13 cellular contexts compared by ENCODE assay signal in genomic region chr5:160450164-160450932, GRCh38. TPM values are rescaled to one million over a fixed set of nuclear protein-coding genes. Genes with fewer than 3 reads are reported as not detected.
DNase-seq lines count a peak whose midpoint lies in the region; ATAC-seq, FAIRE-seq and TF ChIP-seq lines count a peak whose summit lies in the region.
"Had no signal": no experiment of that assay in that cellular context is flagged by ENCODE, and none has a peak within 500 bp of the region (broad histone marks: within the 10 kb centered on the region; RNA-seq: fewer than 3 reads in every experiment).

No MANE protein-coding gene starts in this region.

- no peak overlapping the region for H3K4me3 Mint-ChIP-seq in activated CD4-positive, alpha-beta T cell treated with anti-CD3 and anti-CD28 coated beads, Interleukin-2, amount 10 ng/mL, durations not matched to agents 7 days and 5 days
- H3K4me3 Mint-ChIP-seq: CD14-positive monocyte had no signal

- peak overlapping the region; percentile 50 for H2AFZ ChIP-seq in endothelial cell of umbilical vein (ENCODE audit: low read depth, low read length)

- CTCF ChIA-PET in endothelial cell of umbilical vein (lab: Charles Lee), result interaction anchor here (0.6 to 1.0 kb wide), 3 partner anchors 10 to 13 kb away, joined by 3 read pairs; no protein-coding TSS in a partner anchor
- CTCF ChIA-PET in activated CD4-positive, alpha-beta T cell treated with anti-CD3 and anti-CD28 coated beads, Interleukin-2, amount 10 ng/mL, durations not matched to agents 7 days and 5 days (lab: Charles Lee), result no interaction called here

- no peaks in the 10 kb centered on the region for H3K9me3 ChIP-seq in endothelial cell of umbilical vein (replicated peaks; ENCODE audit: control insufficient read depth, insufficient read depth, low read length)
- H3K9me3 ChIP-seq: stomach had no signal

- FAIRE-seq in endothelial cell of umbilical vein (lab: Jason Lieb, UNC), result peak; percentile 87

- BruUV-seq in endothelial cell of umbilical vein (replicated peaks; lab: Mats Ljungman, UMichigan), result no TSS peak

- peak overlapping the region; percentile 61 for H3K4me2 ChIP-seq in endothelial cell of umbilical vein (ENCODE audit: insufficient read depth, low read length)

- peaks cover 4% of the 10 kb centered on the region for H3K27me3 Mint-ChIP-seq in activated CD4-positive, alpha-beta T cell treated with anti-CD3 and anti-CD28 coated beads, Interleukin-2, amount 10 ng/mL, durations not matched to agents 7 days and 5 days

- ATAC-seq in GM18858 (IDR thresholded peaks at IDR 0.05; ENCODE audit: unreplicated experiment) (peak; percentile 55), GM21526 (IDR thresholded peaks at IDR 0.05; ENCODE audit: low FRiP score, unreplicated experiment) (peak; percentile 69), HG03135 (IDR thresholded peaks at IDR 0.05; ENCODE audit: unreplicated experiment) (peak; percentile 62), GM18520 (IDR thresholded peaks at IDR 0.05; ENCODE audit: unreplicated experiment) (no peak), HG03097 (IDR thresholded peaks at IDR 0.05; ENCODE audit: low FRiP score, unreplicated experiment) (no peak)

- H3K27ac ChIP-seq in endothelial cell of umbilical vein (ENCODE audit: insufficient read depth, low read depth, low read length), result peak overlapping the region; percentile 97
- H3K27ac ChIP-seq: cardiac muscle cell, stomach had no signal

- dilution Hi-C loops in endothelial cell of umbilical vein (cut with MboI; ENCODE audit: extremely low pct_ligation_motif_present, low sequenced_read_pairs), result no loop called here

- intact Hi-C loops in endothelial cell of umbilical vein (cut with micrococcal nuclease), result loop anchor here (1.0 to 2.0 kb wide), 4 partner anchors 11 to 30 kb away; partner anchors contain the start of gene PTTG1

- H4K20me1 ChIP-seq in endothelial cell of umbilical vein (replicated peaks; ENCODE audit: control insufficient read depth, extremely low read depth, insufficient read depth, low read length), result no peaks in the 10 kb centered on the region

- TF ChIP-seq POLR2A in endothelial cell of umbilical vein (IDR thresholded peaks at IDR 0.05; ENCODE audit: low read depth, low read length), result no peak

- H3K27ac Mint-ChIP-seq in activated CD4-positive, alpha-beta T cell treated with anti-CD3 and anti-CD28 coated beads, Interleukin-2, amount 10 ng/mL, durations not matched to agents 7 days and 5 days, result no peak overlapping the region
- H3K27ac Mint-ChIP-seq: CD14-positive monocyte had no signal

- POLR2A ChIA-PET in endothelial cell of umbilical vein (lab: Charles Lee), result no interaction called here
- POLR2A ChIA-PET in activated CD4-positive, alpha-beta T cell treated with anti-CD3 and anti-CD28 coated beads, Interleukin-2, amount 10 ng/mL, durations not matched to agents 7 days and 5 days (lab: Charles Lee), result no interaction called here

- no peaks in the 10 kb centered on the region for H3K9me1 ChIP-seq in endothelial cell of umbilical vein (replicated peaks; ENCODE audit: control insufficient read depth, extremely low read depth, insufficient read depth, low read length)

- no peak overlapping the region for H3K4me3 ChIP-seq in endothelial cell of umbilical vein (replicated peaks in 1 of 3; ENCODE audit: insufficient read depth in 1 of 3, low read depth in 1 of 3, low read length in 3 of 3)
- H3K4me3 ChIP-seq: cardiac muscle cell, stomach had no signal

- no peaks in the 10 kb centered on the region for H3K9me3 Mint-ChIP-seq in activated CD4-positive, alpha-beta T cell treated with anti-CD3 and anti-CD28 coated beads, Interleukin-2, amount 10 ng/mL, durations not matched to agents 7 days and 5 days

- peaks cover 3% of the 10 kb centered on the region for H3K36me3 Mint-ChIP-seq in activated CD4-positive, alpha-beta T cell treated with anti-CD3 and anti-CD28 coated beads, Interleukin-2, amount 10 ng/mL, durations not matched to agents 7 days and 5 days (ENCODE audit: low read depth)
- H3K36me3 Mint-ChIP-seq: CD14-positive monocyte had no signal

- H3K9ac ChIP-seq in endothelial cell of umbilical vein (replicated peaks; ENCODE audit: extremely low read depth, insufficient read depth, low read length), result peak overlapping the region; percentile 73

- peaks cover 41% of the 10 kb centered on the region for H3K4me1 ChIP-seq in endothelial cell of umbilical vein (ENCODE audit: control insufficient read depth, extremely low read depth, insufficient read depth, low read length)

- H3K27me3 ChIP-seq in endothelial cell of umbilical vein (ENCODE audit: control insufficient read depth in 2 of 2, insufficient read depth in 2 of 2, low read length in 2 of 2), result no peaks in the 10 kb centered on the region
- H3K27me3 ChIP-seq: cardiac muscle cell, stomach had no signal

- no peaks in the 10 kb centered on the region for H3K36me3 ChIP-seq in endothelial cell of umbilical vein (ENCODE audit: control insufficient read depth in 2 of 2, extremely low read depth in 1 of 2, insufficient read depth in 2 of 2, low read length in 2 of 2)
- H3K36me3 ChIP-seq: cardiac muscle cell, stomach had no signal

- peaks cover 8% of the 10 kb centered on the region for H3K4me1 Mint-ChIP-seq in activated CD4-positive, alpha-beta T cell treated with anti-CD3 and anti-CD28 coated beads, Interleukin-2, amount 10 ng/mL, durations not matched to agents 7 days and 5 days

- no peak for TF ChIP-seq CTCF in endothelial cell of umbilical vein (IDR thresholded peaks at IDR 0.05; ENCODE audit: extremely low read depth in 1 of 2, insufficient read depth in 1 of 2, low read depth in 1 of 2, low read length in 2 of 2)

- H3K79me2 ChIP-seq in endothelial cell of umbilical vein (ENCODE audit: control insufficient read depth, insufficient read depth, low read length), result no peaks in the 10 kb centered on the region

- peak; percentile 75 for DNase-seq in endothelial cell of umbilical vein (ENCODE audit: low read depth, low spot score)
- DNase-seq in 8988T, result no peak
- no peak for DNase-seq in activated CD4-positive, alpha-beta T cell treated with anti-CD3 and anti-CD28 coated beads, Interleukin-2, amount 10 ng/mL, durations not matched to agents 7 days and 5 days
- DNase-seq: NCI-H1105, posterior cingulate gyrus, stomach had no signal

TF ChIP-seq in endothelial cell of umbilical vein, 7 proteins besides CTCF, POLR2A, EP300 and RAD21:
- no peak for TF ChIP-seq MAX (IDR thresholded peaks at IDR 0.05; ENCODE audit: insufficient read depth, insufficient read length)
- TF ChIP-seq FOS (IDR thresholded peaks at IDR 0.05; ENCODE audit: borderline replicate concordance, insufficient read depth, low read length), result peak; percentile 54
- TF ChIP-seq EZH2 (IDR thresholded peaks at IDR 0.05; ENCODE audit: borderline replicate concordance, low read depth, low read length, severe bottlenecking), result no peak
- peak; percentile 36 for TF ChIP-seq JUN (IDR thresholded peaks at IDR 0.05; ENCODE audit: borderline replicate concordance, insufficient read depth, insufficient read length, low read depth)
- peak; percentile 27 for TF ChIP-seq POLR2AphosphoS5 (IDR thresholded peaks at IDR 0.05; ENCODE audit: insufficient read depth, low read depth, low read length)
- TF ChIP-seq GATA2 (IDR thresholded peaks at IDR 0.05; ENCODE audit: insufficient read depth, insufficient read length, low read depth, low read length), result peak; percentile 83
- no peak for TF ChIP-seq MYC (IDR thresholded peaks at IDR 0.05; ENCODE audit: low read depth, low read length)

RNA-seq across cellular contexts. Expression of gene PTTG1, which starts 28.7 kb away (rescaled TPM):
- total RNA-seq in endothelial cell of umbilical vein, result 139 and 140 TPM in 2 replicates
- 157 and 173 TPM in 2 replicates for polyA plus RNA-seq in endothelial cell of umbilical vein
- polyA plus RNA-seq in endothelial cell of umbilical vein (2011; cell fraction: cytosol; rRNA removed), result 355 and 421 TPM in 2 replicates
- 182 and 233 TPM in 2 replicates for polyA plus RNA-seq in endothelial cell of umbilical vein (2011; cell fraction: nucleus; rRNA removed)
- 83.1 and 154 TPM in 2 replicates for polyA plus RNA-seq in endothelial cell of umbilical vein (2012)
- polyA minus RNA-seq in endothelial cell of umbilical vein, result 43.8 and 47.2 TPM in 2 replicates
- 57.7 TPM for polyA minus RNA-seq in endothelial cell of umbilical vein (2011; cell fraction: cytosol; rRNA and poly(A)+ RNA removed)
- 18.0 and 28.6 TPM in 2 replicates for polyA minus RNA-seq in endothelial cell of umbilical vein (2011; cell fraction: nucleus; rRNA and poly(A)+ RNA removed)
- 100 to 1,000 TPM; 160 to 189 TPM for total RNA-seq in activated CD4-positive, alpha-beta T cell treated with anti-CD3 and anti-CD28 coated beads, Interleukin-2, amount 10 ng/mL, durations not matched to agents 7 days and 5 days

RNA-seq across cellular contexts. Expression of gene SLU7, which starts 31.5 kb away (rescaled TPM):
- 42.7 and 48.2 TPM in 2 replicates for total RNA-seq in endothelial cell of umbilical vein
- 4.5 and 10.2 TPM in 2 replicates for polyA plus RNA-seq in endothelial cell of umbilical vein
- 20.5 and 21.8 TPM in 2 replicates for polyA plus RNA-seq in endothelial cell of umbilical vein (2011; cell fraction: cytosol; rRNA removed)
- polyA plus RNA-seq in endothelial cell of umbilical vein (2011; cell fraction: nucleus; rRNA removed), result 33.6 and 48.5 TPM in 2 replicates
- polyA plus RNA-seq in endothelial cell of umbilical vein (2012), result 37.9 and 55.8 TPM in 2 replicates
- polyA minus RNA-seq in endothelial cell of umbilical vein, result 11.6 and 12.1 TPM in 2 replicates
- polyA minus RNA-seq in endothelial cell of umbilical vein (2011; cell fraction: cytosol; rRNA and poly(A)+ RNA removed), result 7.9 TPM
- polyA minus RNA-seq in endothelial cell of umbilical vein (2011; cell fraction: nucleus; rRNA and poly(A)+ RNA removed), result 19.0 and 22.5 TPM in 2 replicates
- total RNA-seq in activated CD4-positive, alpha-beta T cell treated with anti-CD3 and anti-CD28 coated beads, Interleukin-2, amount 10 ng/mL, durations not matched to agents 7 days and 5 days, result 10 to 100 TPM; 63.5 to 64.6 TPM

RNA-seq across cellular contexts. Expression of gene FAM200C, which starts 50.5 kb away (rescaled TPM):
- 2.6 and 2.7 TPM in 2 replicates for total RNA-seq in endothelial cell of umbilical vein
- 0.76 and 0.86 TPM in 2 replicates for polyA plus RNA-seq in endothelial cell of umbilical vein
- polyA plus RNA-seq in endothelial cell of umbilical vein (2011; cell fraction: cytosol; rRNA removed), result 1.2 and 1.4 TPM in 2 replicates
- 2.4 and 3.3 TPM in 2 replicates for polyA plus RNA-seq in endothelial cell of umbilical vein (2011; cell fraction: nucleus; rRNA removed)
- 1.3 and 1.7 TPM in 2 replicates for polyA plus RNA-seq in endothelial cell of umbilical vein (2012)
- polyA minus RNA-seq in endothelial cell of umbilical vein, result 1.3 and 1.7 TPM in 2 replicates
- 2.3 TPM for polyA minus RNA-seq in endothelial cell of umbilical vein (2011; cell fraction: cytosol; rRNA and poly(A)+ RNA removed)
- polyA minus RNA-seq in endothelial cell of umbilical vein (2011; cell fraction: nucleus; rRNA and poly(A)+ RNA removed), result 2.5 and 5.1 TPM in 2 replicates
- total RNA-seq in activated CD4-positive, alpha-beta T cell treated with anti-CD3 and anti-CD28 coated beads, Interleukin-2, amount 10 ng/mL, durations not matched to agents 7 days and 5 days, result under 1 TPM; 0.62 to 0.73 TPM

Comparison
In these comparisons a context has a peak if more than half of its experiments do, and no peak if none do; other contexts are left out.
1. ATAC-seq: peak in GM18858 (single experiment), GM21526 (single experiment) and HG03135 (single experiment); none in GM18520 (single experiment) and HG03097 (single experiment).